Comparison of ENCODE assay signal across 11 cellular contexts in the genomic region with DNA sequence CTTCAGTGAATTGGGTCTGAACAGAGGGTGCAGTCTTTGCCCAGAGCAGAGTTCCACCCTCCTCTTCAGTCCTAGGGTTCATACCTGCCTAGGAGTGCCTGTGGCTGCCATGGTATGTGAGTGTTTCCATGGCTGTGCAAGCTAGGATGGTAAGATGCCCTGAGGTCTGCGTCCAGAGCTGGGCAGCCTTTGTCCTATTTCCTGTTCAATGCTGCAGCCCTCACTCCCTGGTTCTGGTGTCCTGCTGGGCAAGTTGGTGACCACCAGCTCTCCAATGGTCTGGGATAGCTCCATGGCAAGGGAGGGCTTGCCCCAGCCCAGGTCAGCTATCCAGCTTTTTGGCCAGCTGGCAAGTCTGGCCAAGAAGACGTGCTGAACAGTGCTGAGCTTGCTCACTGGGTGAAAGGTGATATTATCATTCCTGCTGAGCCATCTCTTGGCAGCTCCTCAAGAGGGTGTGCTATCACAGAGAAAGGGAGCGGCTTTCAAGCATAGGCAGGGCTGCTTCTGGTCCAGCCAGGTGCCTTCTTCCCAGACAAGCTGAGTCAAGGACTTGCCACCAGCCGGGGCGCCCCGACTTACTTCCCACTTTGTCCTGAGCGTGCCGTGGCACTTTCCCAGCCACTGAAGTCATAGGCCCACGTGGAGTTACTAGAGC. TPM values are rescaled to one million over a fixed set of nuclear protein-coding genes. Genes with fewer than 3 reads are reported as not detected.
DNase-seq lines count a peak whose midpoint lies in the region; ATAC-seq and TF ChIP-seq lines count a peak whose summit lies in the region.
"Had no signal": no experiment of that assay in that cellular context is flagged by ENCODE, and none has a peak within 500 bp of the region (broad histone marks: within the 10 kb centered on the region; RNA-seq: fewer than 3 reads in every experiment).

No MANE protein-coding gene starts in this region.

- peak overlapping the region; percentile 65 to 76 for H3K4me3 Mint-ChIP-seq in effector memory CD8-positive, alpha-beta T cell
- H3K4me3 Mint-ChIP-seq in natural killer cell = no peak overlapping the region
- no peak overlapping the region for H3K4me3 Mint-ChIP-seq in activated T-helper 17 cell treated with anti-CD3 and anti-CD28 coated beads, Interleukin-2, amount 50 U/mL, for 72 hours
- H3K4me3 Mint-ChIP-seq: neural progenitor cell had no signal

- no peak for ATAC-seq in effector memory CD8-positive, alpha-beta T cell (replicated peaks)
- no peak for ATAC-seq in natural killer cell
- ATAC-seq in GM19035 (IDR thresholded peaks at IDR 0.05; ENCODE audit: unreplicated experiment) = no peak
- no peak for ATAC-seq in activated T-helper 17 cell treated with anti-CD3 and anti-CD28 coated beads, Interleukin-2, amount 50 U/mL, for 72 hours (replicated peaks)
- ATAC-seq in HG03097 (IDR thresholded peaks at IDR 0.05; ENCODE audit: low FRiP score, unreplicated experiment) = no peak

- peaks cover 0 to 76% (median 19%) of the 10 kb centered on the region in 11 experiments; a peak in 12 of 22 replicates for H4K20me1 ChIP-seq in BLaER1 treated with 17β-estradiol and CSF1 and Interleukin-3, amounts not matched to agents 10 nM and 100 nM

- peak overlapping the region in 1 of 10 experiments; percentile 5; a peak in 1 of 20 replicates for H3K4me3 ChIP-seq in BLaER1 treated with 17β-estradiol and CSF1 and Interleukin-3, amounts not matched to agents 10 nM and 100 nM
- H3K4me3 ChIP-seq in H7 (ENCODE audit: insufficient read depth, low read depth, low read length) = no peak overlapping the region
- H3K4me3 ChIP-seq: neural progenitor cell had no signal

- H3K27me3 ChIP-seq in BLaER1 treated with 17β-estradiol and CSF1 and Interleukin-3, amounts not matched to agents 10 nM and 100 nM = peaks cover 0 to 8% (median 0%) of the 10 kb centered on the region in 11 experiments; a peak in 5 of 22 replicates
- no peaks in the 10 kb centered on the region for H3K27me3 ChIP-seq in H7 (ENCODE audit: control insufficient read depth, insufficient read depth, low read length)
- H3K27me3 ChIP-seq: neural progenitor cell had no signal

- no peaks in the 10 kb centered on the region for H3K27me3 Mint-ChIP-seq in effector memory CD8-positive, alpha-beta T cell
- H3K27me3 Mint-ChIP-seq in natural killer cell (ENCODE audit: low read depth in 2 of 2) = no peaks in the 10 kb centered on the region
- no peaks in the 10 kb centered on the region for H3K27me3 Mint-ChIP-seq in activated T-helper 17 cell treated with anti-CD3 and anti-CD28 coated beads, Interleukin-2, amount 50 U/mL, for 72 hours

- peak; percentile 19 for DNase-seq in NAMALWA (ENCODE audit: low spot score)
- no peak for DNase-seq in effector memory CD8-positive, alpha-beta T cell
- no peak for DNase-seq in natural killer cell
- no peak for DNase-seq in H7
- DNase-seq: DMS 273 treated with DMSO at 0.1 percent for 48 hours had no signal

- H3K9ac ChIP-seq in BLaER1 treated with 17β-estradiol and CSF1 and Interleukin-3, amounts not matched to agents 10 nM and 100 nM = peak overlapping the region in 1 of 11 experiments; percentile 0; a peak in 2 of 22 replicates
- H3K9ac ChIP-seq: neural progenitor cell had no signal

- peaks cover 79 to 81% (median 80%) of the 10 kb centered on the region in 10 experiments for H3K4me1 ChIP-seq in BLaER1 treated with 17β-estradiol and CSF1 and Interleukin-3, amounts not matched to agents 10 nM and 100 nM
- H3K4me1 ChIP-seq: neural progenitor cell had no signal

- H3K4me2 ChIP-seq in BLaER1 treated with 17β-estradiol and CSF1 and Interleukin-3, amounts not matched to agents 10 nM and 100 nM = peak overlapping the region; percentile 89 to 98 (median 95)
- H3K4me2 ChIP-seq: neural progenitor cell had no signal

- H3K9me3 ChIP-seq in BLaER1 treated with 17β-estradiol and CSF1 and Interleukin-3, amounts not matched to agents 10 nM and 100 nM (replicated peaks in 1 of 11) = no peaks in the 10 kb centered on the region

- H3K27ac ChIP-seq in BLaER1 treated with 17β-estradiol and CSF1 and Interleukin-3, amounts not matched to agents 10 nM and 100 nM = peak overlapping the region in 3 of 11 experiments; percentile 11 to 27 (median 14); a peak in 5 of 22 replicates
- H3K27ac ChIP-seq: neural progenitor cell had no signal

- H3K27ac Mint-ChIP-seq in effector memory CD8-positive, alpha-beta T cell = peak overlapping the region in 1 of 2 donors; percentile 46
- peak overlapping the region; percentile 94 to 96 for H3K27ac Mint-ChIP-seq in natural killer cell
- H3K27ac Mint-ChIP-seq in activated T-helper 17 cell treated with anti-CD3 and anti-CD28 coated beads, Interleukin-2, amount 50 U/mL, for 72 hours = no peak overlapping the region
- H3K27ac Mint-ChIP-seq: neural progenitor cell had no signal

- no peak for TF ChIP-seq CTCF in natural killer cell (IDR thresholded peaks at IDR 0.05)

- intact Hi-C loops in natural killer cell (cut with micrococcal nuclease) = loop anchor here (5.0 kb wide), 1 partner anchor 45 kb away; no protein-coding TSS in a partner anchor

- no peaks in the 10 kb centered on the region for H3K9me3 Mint-ChIP-seq in effector memory CD8-positive, alpha-beta T cell
- no peaks in the 10 kb centered on the region for H3K9me3 Mint-ChIP-seq in natural killer cell
- no peaks in the 10 kb centered on the region for H3K9me3 Mint-ChIP-seq in activated T-helper 17 cell treated with anti-CD3 and anti-CD28 coated beads, Interleukin-2, amount 50 U/mL, for 72 hours
- H3K9me3 Mint-ChIP-seq: neural progenitor cell had no signal

- H3K36me3 Mint-ChIP-seq in effector memory CD8-positive, alpha-beta T cell (ENCODE audit: insufficient read depth) = peaks cover 11% of the 10 kb centered on the region
- peaks cover 7% of the 10 kb centered on the region for H3K36me3 Mint-ChIP-seq in natural killer cell
- peaks cover 79% of the 10 kb centered on the region for H3K36me3 Mint-ChIP-seq in activated T-helper 17 cell treated with anti-CD3 and anti-CD28 coated beads, Interleukin-2, amount 50 U/mL, for 72 hours (ENCODE audit: low read depth)

- peaks cover 77 to 79% of the 10 kb centered on the region in 2 donors for H3K4me1 Mint-ChIP-seq in effector memory CD8-positive, alpha-beta T cell (ENCODE audit: low read depth in 2 of 2)
- peaks cover 77 to 88% of the 10 kb centered on the region in 2 donors for H3K4me1 Mint-ChIP-seq in natural killer cell
- H3K4me1 Mint-ChIP-seq in activated T-helper 17 cell treated with anti-CD3 and anti-CD28 coated beads, Interleukin-2, amount 50 U/mL, for 72 hours = peaks cover 57% of the 10 kb centered on the region

- H3K36me3 ChIP-seq in BLaER1 treated with 17β-estradiol and CSF1 and Interleukin-3, amounts not matched to agents 10 nM and 100 nM = peaks cover 28 to 66% (median 45%) of the 10 kb centered on the region in 11 experiments; a peak in 18 of 22 replicates
- H3K36me3 ChIP-seq in H7 (replicated peaks; ENCODE audit: control insufficient read depth, insufficient read depth, low read length) = peaks cover 45% of the 10 kb centered on the region
- H3K36me3 ChIP-seq: neural progenitor cell had no signal

RNA-seq across cellular contexts. Expression of a gene that starts 13.0 kb away (rescaled TPM):
- total RNA-seq in natural killer cell = 100 to 1,000 TPM; 241 to 282 (median 263) TPM
- 10 to 100 TPM; 71.1 to 78.1 TPM for total RNA-seq in activated T-helper 17 cell treated with anti-CD3 and anti-CD28 coated beads, Interleukin-2, amount 50 U/mL, for 72 hours
- total RNA-seq in H7 (2014; rRNA removed; shearing (Covaris generic)) = 22.9 and 27.7 TPM in 2 replicates

RNA-seq across cellular contexts. Expression of a gene that starts 49.1 kb away (rescaled TPM):
- 10 to 100 TPM; 21.6 to 24.2 (median 22.7) TPM for total RNA-seq in natural killer cell
- total RNA-seq in activated T-helper 17 cell treated with anti-CD3 and anti-CD28 coated beads, Interleukin-2, amount 50 U/mL, for 72 hours = 10 to 100 TPM; 24.6 to 35.0 TPM
- 46.9 and 54.9 TPM in 2 replicates for total RNA-seq in H7 (2014; rRNA removed; shearing (Covaris generic))

RNA-seq across cellular contexts. Expression of a gene that starts 49.1 kb away (rescaled TPM):
- total RNA-seq in natural killer cell = 10 to 100 TPM; 17.4 to 19.0 (median 17.9) TPM
- 10 to 100 TPM in 1 of 2 donors, 1 to 10 TPM in 1; 7.2 to 18.7 TPM for total RNA-seq in activated T-helper 17 cell treated with anti-CD3 and anti-CD28 coated beads, Interleukin-2, amount 50 U/mL, for 72 hours
- 19.4 and 26.4 TPM in 2 replicates for total RNA-seq in H7 (2014; rRNA removed; shearing (Covaris generic))

RNA-seq across cellular contexts. Expression of a gene that starts 56.5 kb away (rescaled TPM):
- not detected for total RNA-seq in natural killer cell
- total RNA-seq in activated T-helper 17 cell treated with anti-CD3 and anti-CD28 coated beads, Interleukin-2, amount 50 U/mL, for 72 hours = not detected
- total RNA-seq in H7 (2014; rRNA removed; shearing (Covaris generic)) = not detected in 2 replicates
- total RNA-seq: activated CD8-positive, alpha-beta memory T cell treated with anti-CD3 and anti-CD28 coated beads for 36 hours had no signal

Comparison
In these comparisons a context has a peak if more than half of its experiments do, and no peak if none do; other contexts are left out.
1. H3K4me3 Mint-ChIP-seq: peak in effector memory CD8-positive, alpha-beta T cell (2 of 2); none in natural killer cell (single experiment) and activated T-helper 17 cell treated with anti-CD3 and anti-CD28 coated beads, Interleukin-2, amount 50 U/mL, for 72 hours (single experiment).